ENCODE assay signal across 16 cellular contexts in the genomic region with DNA sequence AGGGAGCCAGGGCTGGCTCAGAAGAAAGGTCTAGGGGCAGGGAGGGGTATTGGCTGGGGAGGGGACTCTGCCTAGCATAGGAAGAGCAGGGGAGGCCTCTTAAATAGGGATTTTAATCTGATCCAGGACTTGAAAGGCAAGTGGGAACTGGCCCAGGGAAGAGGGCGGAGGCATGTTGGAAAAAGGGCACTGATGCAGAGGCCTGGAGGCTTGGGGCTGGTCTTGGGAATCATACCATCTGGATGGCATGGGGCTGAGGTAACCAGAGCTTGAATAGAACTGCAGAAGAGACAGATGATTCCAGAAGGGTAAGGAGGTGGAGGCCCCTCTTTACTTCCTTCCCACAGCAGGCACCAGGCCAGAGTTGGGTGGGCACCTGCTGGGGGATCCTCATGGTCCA. TPM values are rescaled to one million over a fixed set of nuclear protein-coding genes. Genes with fewer than 3 reads are reported as not detected.
DNase-seq lines count a peak whose midpoint lies in the region; ATAC-seq and TF ChIP-seq lines count a peak whose summit lies in the region.
"Had no signal": no experiment of that assay in that cellular context is flagged by ENCODE, and none has a peak within 500 bp of the region (broad histone marks: within the 10 kb centered on the region; RNA-seq: fewer than 3 reads in every experiment).

No MANE protein-coding gene starts in this region.

- H3K27me3 ChIP-seq in right atrium auricular region: no peaks in the 10 kb centered on the region
- H3K27me3 ChIP-seq in body of pancreas: no peaks in the 10 kb centered on the region
- H3K27me3 ChIP-seq: ascending aorta had no signal

- H3K36me3 ChIP-seq in right atrium auricular region (no peaks in the 10 kb centered on the region), body of pancreas (replicated peaks in 1 of 2; ENCODE audit: insufficient read depth in 1 of 2, low read depth in 2 of 2) (no peaks in the 10 kb centered on the region)

- peaks cover 21% of the 10 kb centered on the region for H3K36me3 Mint-ChIP-seq in mesothelial cell of epicardium

- peaks cover 0 to 26% of the 10 kb centered on the region in 2 donors for H3K4me1 ChIP-seq in right atrium auricular region
- H3K4me1 ChIP-seq in body of pancreas: peaks cover 71% of the 10 kb centered on the region

- H3K9me3 Mint-ChIP-seq in mesothelial cell of epicardium: no peaks in the 10 kb centered on the region

- H3K9me3 ChIP-seq in right atrium auricular region (peaks cover 2 to 11% of the 10 kb centered on the region in 2 donors), body of pancreas (no peaks in the 10 kb centered on the region)
- H3K9me3 ChIP-seq: ascending aorta had no signal

- H3K4me1 Mint-ChIP-seq in mesothelial cell of epicardium: peaks cover 19% of the 10 kb centered on the region

- 38 to 42% methylated on average over 1 of the region's 1 CpG for WGBS in body of pancreas, 2 donors

- intact Hi-C loops in cardiac septum (cut with DNase I) (no loop called here), body of pancreas (cut with DNase I) (no loop called here)

- peak overlapping the region; percentile 30 for H3K27ac Mint-ChIP-seq in mesothelial cell of epicardium
- H3K27ac Mint-ChIP-seq: activated CD4-positive, alpha-beta memory T cell treated with anti-CD3 and anti-CD28 coated beads, Interleukin-2, amount 10 ng/mL, durations not matched to agents 7 days and 5 days had no signal

- no peak overlapping the region for H3K4me3 Mint-ChIP-seq in mesothelial cell of epicardium
- H3K4me3 Mint-ChIP-seq: activated CD4-positive, alpha-beta memory T cell treated with anti-CD3 and anti-CD28 coated beads, Interleukin-2, amount 10 ng/mL, durations not matched to agents 7 days and 5 days had no signal

- ATAC-seq in body of pancreas (peak; percentile 82), HG02763 (IDR thresholded peaks at IDR 0.05; ENCODE audit: unreplicated experiment) (no peak)

- H3K27ac ChIP-seq in right atrium auricular region (peak overlapping the region; percentile 23 to 45), body of pancreas (peak overlapping the region; percentile 84 to 96 (median 88))
- H3K27ac ChIP-seq: ascending aorta had no signal

- no peak for TF ChIP-seq POLR2A in body of pancreas (IDR thresholded peaks at IDR 0.05)

- TF ChIP-seq CTCF in right atrium auricular region (IDR thresholded peaks at IDR 0.05) (no peak), body of pancreas (IDR thresholded peaks at IDR 0.05) (no peak), mesothelial cell of epicardium (IDR thresholded peaks at IDR 0.05; ENCODE audit: unreplicated experiment) (no peak)

- H3K27me3 Mint-ChIP-seq in mesothelial cell of epicardium (ENCODE audit: low read depth): no peaks in the 10 kb centered on the region
- H3K27me3 Mint-ChIP-seq: activated CD4-positive, alpha-beta memory T cell treated with anti-CD3 and anti-CD28 coated beads, Interleukin-2, amount 10 ng/mL, durations not matched to agents 7 days and 5 days; naive B cell had no signal

- no peak for DNase-seq in right atrium auricular region (ENCODE audit: low spot score)
- DNase-seq in cardiac septum (ENCODE audit: low spot score): no peak
- DNase-seq in body of pancreas: peak; percentile 81 to 91 (median 90)
- DNase-seq in mesothelial cell of epicardium (ENCODE audit: low spot score in 2 of 2, unreplicated experiment in 2 of 2): no peak
- DNase-seq in ecto neural progenitor cell (ENCODE audit: low spot score): no peak
- no peak for DNase-seq in NCI-H774 (lab: John Stamatoyannopoulos, UW)
- DNase-seq in NCI-H345 treated with DMSO at 0.1 percent for 48 hours (lab: John Stamatoyannopoulos, UW; ENCODE audit: unreplicated experiment): no peak
- DNase-seq: activated CD4-positive, alpha-beta memory T cell treated with anti-CD3 and anti-CD28 coated beads, Interleukin-2, amount 10 ng/mL, durations not matched to agents 7 days and 5 days; activated effector memory CD4-positive, alpha-beta T cell treated with Interleukin-2 at 50 U/mL for 16 hours; HCEC 1CT; kidney glomerular epithelial cell; naive B cell; NCI-H2029 treated with DMSO at 0.1 percent for 48 hours had no signal

- H3K4me3 ChIP-seq in right atrium auricular region (no peak overlapping the region), body of pancreas (no peak overlapping the region)
- H3K4me3 ChIP-seq: ascending aorta had no signal

RNA-seq across cellular contexts. Expression of gene CERS4, which starts 29.1 kb away (rescaled TPM):
- 10 to 100 TPM; 19.4 to 20.5 TPM for total RNA-seq in right atrium auricular region
- 24.1 TPM for total RNA-seq in cardiac septum
- 10 to 100 TPM; 53.1 to 87.4 TPM for total RNA-seq in body of pancreas
- 60.1 to 72.7 TPM (median 67.0 TPM) in 3 replicates for total RNA-seq in mesothelial cell of epicardium
- total RNA-seq: LHCN-M2 had no signal

Comparison
In these comparisons a context has a peak if more than half of its experiments do, and no peak if none do; other contexts are left out.
1. DNase-seq: peak in body of pancreas (4 of 4); none in right atrium auricular region (single experiment), cardiac septum (single experiment), mesothelial cell of epicardium (0 of 2), ecto neural progenitor cell (single experiment), NCI-H774 (single experiment) and NCI-H345 treated with DMSO at 0.1 percent for 48 hours (single experiment).